In the genomic region with DNA sequence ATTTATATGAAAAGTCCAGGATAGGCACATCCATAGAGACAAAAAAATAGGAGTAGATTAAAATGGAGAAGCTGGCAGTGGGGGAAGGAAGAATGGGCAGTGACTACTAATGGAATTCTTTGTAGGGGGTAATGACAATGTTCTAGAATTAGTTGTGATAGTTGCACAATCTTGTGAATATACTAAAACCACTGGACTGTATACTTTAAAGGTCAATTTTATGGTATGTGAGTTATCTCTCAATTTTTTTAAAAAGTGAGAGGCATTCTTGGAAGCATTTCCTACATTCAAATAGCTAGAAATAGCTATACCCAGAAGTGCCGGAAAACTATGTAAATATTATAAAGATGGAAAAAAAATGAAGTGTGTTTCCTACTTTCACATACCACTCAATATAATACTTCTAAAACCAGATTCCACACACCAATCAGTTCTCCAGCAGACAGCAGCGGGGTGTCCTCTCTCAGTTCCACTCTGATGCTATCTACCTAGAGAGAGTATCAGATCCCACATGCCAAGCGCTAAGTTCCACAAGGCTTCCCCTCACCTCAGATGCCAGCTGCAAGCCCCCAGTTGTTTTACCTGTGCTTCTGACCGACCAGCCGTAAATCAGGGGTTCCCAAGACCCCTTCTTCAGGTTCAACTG, we compare ENCODE assay signal across 27 cellular contexts. TPM values are rescaled to one million over a fixed set of nuclear protein-coding genes. Genes with fewer than 3 reads are reported as not detected.
A peak's percentile ranks its signal among the peaks of the same experiment; 100 is the strongest.
DNase-seq lines count a peak whose midpoint lies in the region; ATAC-seq, FAIRE-seq and TF ChIP-seq lines count a peak whose summit lies in the region.
"Had no signal": no experiment of that assay in that cellular context is flagged by ENCODE, and none has a peak within 500 bp of the region (broad histone marks: within the 10 kb centered on the region; RNA-seq: fewer than 3 reads in every experiment).

No MANE protein-coding gene starts in this region.

- no peaks in the 10 kb centered on the region for H3K9me3 Mint-ChIP-seq in osteocyte (ENCODE audit: unreplicated experiment)
- H3K9me3 Mint-ChIP-seq: naive thymus-derived CD8-positive, alpha-beta T cell; T-helper 1 cell treated with Interleukin-12 subunit alpha and Interleukin-12 subunit beta and Interleukin-4 antibody, amounts not matched to agents 30 μg/mL and 1 μg/mL, for 36 hours had no signal

- H3K36me3 ChIP-seq in fibroblast of lung (ENCODE audit: control insufficient read depth, insufficient read depth, low read length) = no peaks in the 10 kb centered on the region
- H3K36me3 ChIP-seq: left lung, right atrium auricular region, thoracic aorta had no signal

- no peak overlapping the region for H3K4me3 ChIP-seq in fibroblast of lung (replicated peaks in 1 of 4; ENCODE audit: control extremely low read depth in 1 of 4, insufficient read depth in 1 of 4, low read depth in 3 of 4, low read length in 4 of 4)
- H3K4me3 ChIP-seq: left lung, right atrium auricular region, SK-N-MC, thoracic aorta had no signal

- peaks cover 29% of the 10 kb centered on the region for H3K4me1 ChIP-seq in fibroblast of lung (ENCODE audit: control insufficient read depth, extremely low read depth, insufficient read depth, low read length)
- H3K4me1 ChIP-seq: left lung, right atrium auricular region had no signal

- peaks cover 30% of the 10 kb centered on the region for H3K4me1 Mint-ChIP-seq in osteocyte (ENCODE audit: unreplicated experiment)
- H3K4me1 Mint-ChIP-seq in T-helper 17 cell = peaks cover 3% of the 10 kb centered on the region
- H3K4me1 Mint-ChIP-seq: activated CD8-positive, alpha-beta memory T cell treated with anti-CD3 and anti-CD28 coated beads, Interleukin-2, amount 10 ng/mL, durations not matched to agents 7 days and 5 days had no signal

- H3K4me3 Mint-ChIP-seq in osteocyte (ENCODE audit: unreplicated experiment) = no peak overlapping the region
- no peak overlapping the region for H3K4me3 Mint-ChIP-seq in T-helper 17 cell
- H3K4me3 Mint-ChIP-seq: activated CD8-positive, alpha-beta memory T cell treated with anti-CD3 and anti-CD28 coated beads, Interleukin-2, amount 10 ng/mL, durations not matched to agents 7 days and 5 days; activated T-cell treated with anti-CD3 and anti-CD28 coated beads, Interleukin-2, amount 50 U/mL, for 72 hours; naive thymus-derived CD8-positive, alpha-beta T cell; T-helper 1 cell treated with Interleukin-12 subunit alpha and Interleukin-12 subunit beta and Interleukin-4 antibody, amounts not matched to agents 30 μg/mL and 1 μg/mL, for 36 hours had no signal

- H3K36me3 Mint-ChIP-seq in osteocyte (ENCODE audit: unreplicated experiment) (no peaks in the 10 kb centered on the region), T-helper 17 cell (ENCODE audit: low read depth) (peaks cover 3% of the 10 kb centered on the region)
- H3K36me3 Mint-ChIP-seq: activated CD8-positive, alpha-beta memory T cell treated with anti-CD3 and anti-CD28 coated beads, Interleukin-2, amount 10 ng/mL, durations not matched to agents 7 days and 5 days; naive thymus-derived CD8-positive, alpha-beta T cell had no signal

- no peak overlapping the region for H2AFZ ChIP-seq in fibroblast of lung (ENCODE audit: low read length)

- H3K27ac Mint-ChIP-seq in osteocyte (ENCODE audit: unreplicated experiment) (peak overlapping the region; percentile 53), T-helper 17 cell (no peak overlapping the region)
- H3K27ac Mint-ChIP-seq: activated CD8-positive, alpha-beta memory T cell treated with anti-CD3 and anti-CD28 coated beads, Interleukin-2, amount 10 ng/mL, durations not matched to agents 7 days and 5 days; activated T-cell treated with anti-CD3 and anti-CD28 coated beads, Interleukin-2, amount 50 U/mL, for 72 hours; naive thymus-derived CD8-positive, alpha-beta T cell; T-helper 1 cell treated with Interleukin-12 subunit alpha and Interleukin-12 subunit beta and Interleukin-4 antibody, amounts not matched to agents 30 μg/mL and 1 μg/mL, for 36 hours had no signal

- FAIRE-seq in RCC 7860 (lab: Jason Lieb, UNC) = peak; percentile 68

- H3K27me3 Mint-ChIP-seq in osteocyte (ENCODE audit: unreplicated experiment) (no peaks in the 10 kb centered on the region), T-helper 17 cell (peaks cover 8% of the 10 kb centered on the region)
- H3K27me3 Mint-ChIP-seq: activated CD8-positive, alpha-beta memory T cell treated with anti-CD3 and anti-CD28 coated beads, Interleukin-2, amount 10 ng/mL, durations not matched to agents 7 days and 5 days had no signal

- no peaks in the 10 kb centered on the region for H3K9me3 ChIP-seq in fibroblast of lung (ENCODE audit: control insufficient read depth, insufficient read depth, low read depth, low read length)
- H3K9me3 ChIP-seq in T-helper 17 cell (ENCODE audit: control insufficient read depth, low read length, poor library complexity, severe bottlenecking) = no peaks in the 10 kb centered on the region
- H3K9me3 ChIP-seq: left lung, right atrium auricular region, thoracic aorta had no signal

- H3K4me2 ChIP-seq in fibroblast of lung (ENCODE audit: extremely low read depth, insufficient read depth, low read length) = no peak overlapping the region

- peak overlapping the region; percentile 85 for H3K27ac ChIP-seq in fibroblast of lung (ENCODE audit: insufficient read depth, low read length)
- H3K27ac ChIP-seq: foreskin keratinocyte, left lung, right atrium auricular region, RWPE1, SK-N-MC, thoracic aorta had no signal

- ATAC-seq in activated CD4-positive, CD25-positive, alpha-beta regulatory T cell treated with anti-CD3 and anti-CD28 coated beads, Interleukin-2, amount 50 U/mL, for 24 hours = no peak
- ATAC-seq in GM18907 (IDR thresholded peaks at IDR 0.05; ENCODE audit: unreplicated experiment) (no peak), T-helper 17 cell (no peak), HG02870 (IDR thresholded peaks at IDR 0.05; ENCODE audit: unreplicated experiment) (no peak)
- ATAC-seq: activated CD8-positive, alpha-beta memory T cell treated with anti-CD3 and anti-CD28 coated beads, Interleukin-2, amount 10 ng/mL, durations not matched to agents 7 days and 5 days; activated T-cell treated with anti-CD3 and anti-CD28 coated beads, Interleukin-2, amount 50 U/mL, for 72 hours; foreskin keratinocyte; left lung; naive thymus-derived CD8-positive, alpha-beta T cell; stimulated activated naive CD8-positive, alpha-beta T cell treated with anti-CD3 and anti-CD28 coated beads, Interleukin-15, Interleukin-2, amounts not matched to agents 100 U/mL and 50 U/mL, for 24 hours had no signal

- H3K79me2 ChIP-seq in fibroblast of lung (ENCODE audit: control insufficient read depth, insufficient read depth, low read length) = no peaks in the 10 kb centered on the region

- H3K9ac ChIP-seq in fibroblast of lung (ENCODE audit: insufficient read depth, low read length) = peak overlapping the region; percentile 17

- H4K20me1 ChIP-seq in fibroblast of lung (ENCODE audit: control insufficient read depth, extremely low read depth, insufficient read depth, low read length) = no peaks in the 10 kb centered on the region

- no peaks in the 10 kb centered on the region for H3K27me3 ChIP-seq in fibroblast of lung (ENCODE audit: control insufficient read depth, insufficient read depth, low read length)
- H3K27me3 ChIP-seq: foreskin keratinocyte, left lung, right atrium auricular region had no signal

- TF ChIP-seq CTCF in fibroblast of lung (conservative IDR thresholded peaks at IDR 0.05 in 1 of 2, IDR thresholded peaks at IDR 0.05 in 1 of 2; ENCODE audit: low read depth in 1 of 2, low read length in 2 of 2) = no peak
- no peak for TF ChIP-seq CTCF in osteocyte (IDR thresholded peaks at IDR 0.05)

- DNase-seq in EH (ENCODE audit: low read depth) = peak; percentile 91
- DNase-seq in RCC 7860 (ENCODE audit: low spot score) = peak; percentile 55
- peak; percentile 40 to 79 for DNase-seq in fibroblast of lung (ENCODE audit: low read depth in 2 of 2)
- DNase-seq in osteocyte (ENCODE audit: extremely low spot score, unreplicated experiment) = no peak
- DNase-seq in T-helper 17 cell = no peak
- DNase-seq: activated CD4-positive, alpha-beta T cell treated with anti-CD3 and anti-CD28 coated beads, Interleukin-2, amount 50 U/mL, for 1 hour; activated CD8-positive, alpha-beta memory T cell treated with anti-CD3 and anti-CD28 coated beads, Interleukin-2, amount 10 ng/mL, durations not matched to agents 7 days and 5 days; activated naive CD4-positive, alpha-beta T cell treated with Interleukin-2 at 50 U/mL for 16 hours; activated T-cell treated with anti-CD3 and anti-CD28 coated beads, Interleukin-2, amount 50 U/mL, for 72 hours; caudate nucleus; dermis blood vessel endothelial cell; foreskin keratinocyte; Kasumi-1; left lung; midbrain; naive thymus-derived CD8-positive, alpha-beta T cell; NCI-H1694 treated with DMSO at 0.1 percent for 48 hours; stimulated activated CD4-positive, alpha-beta T cell treated with anti-CD3 and anti-CD28 coated beads, Interleukin-12 subunit alpha, Interleukin-12 subunit beta, amount 100 ng/mL, for 4 hours; stimulated activated naive CD8-positive, alpha-beta T cell treated with anti-CD3 and anti-CD28 coated beads, Interleukin-15, Interleukin-2, amounts not matched to agents 100 U/mL and 50 U/mL, for 24 hours had no signal

RNA-seq across cellular contexts. Expression of a gene that starts 41.7 kb away (rescaled TPM):
- 93.7 and 181 TPM in 2 replicates for total RNA-seq in fibroblast of lung
- 394 and 2,513 TPM in 2 replicates for polyA plus RNA-seq in fibroblast of lung
- 225 and 1,654 TPM in 2 replicates for polyA plus RNA-seq in fibroblast of lung (2012)
- 553 and 3,045 TPM in 2 replicates for polyA minus RNA-seq in fibroblast of lung (ENCODE audit: low replicate concordance)
- total RNA-seq in osteocyte = 58.5 and 62.9 TPM in 2 replicates
- 1 to 10 TPM in 1 of 2 donors, under 1 TPM in 1; 0.62 to 2.2 TPM for total RNA-seq in T-helper 17 cell
- total RNA-seq: naive thymus-derived CD8-positive, alpha-beta T cell had no signal

Comparison
In these comparisons a context has a peak if more than half of its experiments do, and no peak if none do; other contexts are left out.
1. DNase-seq: peak in EH (single experiment), RCC 7860 (single experiment) and fibroblast of lung (2 of 2); none in osteocyte (single experiment) and T-helper 17 cell (0 of 3).
2. RNA of a gene that starts 41.7 kb away (total RNA-seq): 93.7 to 181 TPM in fibroblast of lung and 58.5 to 62.9 TPM in osteocyte; 0.62 to 2.2 TPM in T-helper 17 cell; every median in the first group is over 10 times any median in the second.